Comparison of ENCODE assay signal across 1 cellular context in genomic region chr21:32377506-32377905, GRCh38.
TF ChIP-seq lines count a peak whose summit lies in the region.

No MANE protein-coding gene starts in this region.

TF ChIP-seq in HCT116, 20 proteins besides CTCF, POLR2A, EP300 and RAD21 (continued from another document):
- TF ChIP-seq REST (IDR thresholded peaks at IDR 0.05; ENCODE audit: low read depth) (no peak), SIN3A (IDR thresholded peaks at IDR 0.05; ENCODE audit: low read depth) (no peak), JUND (IDR thresholded peaks at IDR 0.05) (no peak), ELF1 (IDR thresholded peaks at IDR 0.05; ENCODE audit: borderline replicate concordance, low read depth) (no peak)
